18 cellular contexts compared by ENCODE assay signal in the genomic region with DNA sequence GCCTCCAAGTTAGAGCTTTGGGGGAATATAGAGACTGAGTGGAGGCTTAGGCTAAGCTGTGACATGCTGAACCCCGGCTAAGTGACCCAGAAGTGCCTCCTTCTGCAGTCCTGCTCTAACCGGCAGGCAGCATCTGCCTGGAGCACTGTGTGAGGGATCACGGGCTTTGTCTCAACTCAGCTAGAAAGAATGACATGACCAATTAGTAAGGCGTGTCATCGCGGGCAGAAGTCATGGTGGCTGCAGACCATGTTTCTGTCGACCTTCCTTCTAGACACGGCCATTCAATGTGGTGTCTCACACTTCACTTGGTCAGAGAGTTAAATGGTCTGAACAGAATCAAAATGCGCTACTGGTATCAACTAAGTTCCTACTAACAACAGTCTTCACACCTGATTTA. TPM values are rescaled to one million over a fixed set of nuclear protein-coding genes. Genes with fewer than 3 reads are reported as not detected.
A peak's percentile ranks its signal among the peaks of the same experiment; 100 is the strongest.
DNase-seq lines count a peak whose midpoint lies in the region; ATAC-seq and TF ChIP-seq lines count a peak whose summit lies in the region.
"Had no signal": no experiment of that assay in that cellular context is flagged by ENCODE, and none has a peak within 500 bp of the region (broad histone marks: within the 10 kb centered on the region; RNA-seq: fewer than 3 reads in every experiment).

No MANE protein-coding gene starts in this region.

- no peaks in the 10 kb centered on the region for H3K79me2 ChIP-seq in trophoblast cell (ENCODE audit: control insufficient read depth, insufficient read depth, low read length, poor library complexity)

- no peaks in the 10 kb centered on the region for H3K9me3 ChIP-seq in esophagus muscularis mucosa
- no peaks in the 10 kb centered on the region for H3K9me3 ChIP-seq in trophoblast cell (ENCODE audit: insufficient read depth, low read depth, low read length)

- no peak overlapping the region for H3K18ac ChIP-seq in trophoblast cell (ENCODE audit: low read length)

- 84% methylated on average over 9 of the region's 9 CpGs for WGBS in esophagus muscularis mucosa
- WGBS in trophoblast cell (ENCODE audit: extremely low coverage, insufficient coverage, insufficient read length) = no CpG with 5 or more reads among the region's 9 CpGs

- no peak overlapping the region for H4K12ac ChIP-seq in trophoblast cell (ENCODE audit: low read depth, low read length)

- no peak overlapping the region for H2BK12ac ChIP-seq in trophoblast cell (ENCODE audit: low read length)

- H3K4ac ChIP-seq in trophoblast cell (ENCODE audit: low read depth, low read length) = no peak overlapping the region

- TF ChIP-seq EP300 in esophagus muscularis mucosa (IDR thresholded peaks at IDR 0.05) = no peak

- POLR2A ChIA-PET in WTC11 (lab: Charles Lee) = no interaction called here

- H3K4me1 ChIP-seq in esophagus muscularis mucosa (peaks cover 0 to 40% (median 22%) of the 10 kb centered on the region in 4 donors), trophoblast cell (ENCODE audit: control insufficient read depth in 1 of 2, insufficient read depth in 2 of 2, low read length in 2 of 2) (no peaks in the 10 kb centered on the region)

- H4K91ac ChIP-seq in trophoblast cell (ENCODE audit: low read depth, low read length) = no peak overlapping the region

- DNase-seq in WTC11 (ENCODE audit: low spot score) (no peak), esophagus muscularis mucosa (ENCODE audit: extremely low spot score) (no peak), trophoblast cell (peak; percentile 90 to 92), T-helper 1 cell (no peak), T-helper 2 cell (no peak), foreskin melanocyte (no peak)
- DNase-seq: CD4-positive, CD25-positive, alpha-beta regulatory T cell; COR-L47; DMS79; HFFc6; KBM-7; MM.1S; NCI-H1048; NCI-H1417 treated with DMSO at 0.1 percent for 48 hours; NCI-H187; NCI-H446; NCI-H526 had no signal

- no peak overlapping the region for H3K4me2 ChIP-seq in trophoblast cell (ENCODE audit: low read length)

- H3K36me3 Mint-ChIP-seq in WTC11 = peaks cover 30% of the 10 kb centered on the region

- H2AK5ac ChIP-seq in trophoblast cell (ENCODE audit: low read length) = no peak overlapping the region

- intact Hi-C loops in esophagus muscularis mucosa (cut with DNase I) = no loop called here

- H3K14ac ChIP-seq in trophoblast cell (ENCODE audit: low read length) = no peak overlapping the region

- TF ChIP-seq CTCF in WTC11 (IDR thresholded peaks at IDR 0.05) = no peak
- TF ChIP-seq CTCF in esophagus muscularis mucosa (IDR thresholded peaks at IDR 0.05) = no peak

- ATAC-seq in WTC11 = no peak
- ATAC-seq in HG03469 (IDR thresholded peaks at IDR 0.05; ENCODE audit: unreplicated experiment) = no peak

- peaks cover 41% of the 10 kb centered on the region for H3K4me1 Mint-ChIP-seq in WTC11

- no peak overlapping the region for H4K8ac ChIP-seq in trophoblast cell (ENCODE audit: low read depth, low read length)

- peaks cover 0 to 31% (median 11%) of the 10 kb centered on the region in 4 donors for H3K36me3 ChIP-seq in esophagus muscularis mucosa
- H3K36me3 ChIP-seq in trophoblast cell (ENCODE audit: control insufficient read depth in 1 of 2, insufficient read depth in 2 of 2, low read length in 2 of 2) = peaks cover 3 to 8% of the 10 kb centered on the region in 2 experiments

- H3K4me3 ChIP-seq in esophagus muscularis mucosa (no peak overlapping the region), trophoblast cell (ENCODE audit: low read depth, low read length) (no peak overlapping the region)

- H3K27ac ChIP-seq in esophagus muscularis mucosa (replicated peaks in 1 of 4) (peak overlapping the region; percentile 44 to 76 (median 64)), trophoblast cell (ENCODE audit: low read depth, low read length) (no peak overlapping the region)

- no peak overlapping the region for H3K4me3 Mint-ChIP-seq in WTC11
- H3K4me3 Mint-ChIP-seq: CD4-positive, CD25-positive, alpha-beta regulatory T cell; HFFc6 had no signal

- H2AFZ ChIP-seq in trophoblast cell (ENCODE audit: insufficient read depth, low read length, poor library complexity) = no peak overlapping the region

- H2BK120ac ChIP-seq in trophoblast cell (ENCODE audit: insufficient read depth, low read length, poor library complexity) = no peak overlapping the region

- peak overlapping the region; percentile 20; the same call in 1 of the 2 replicates for H3K27ac Mint-ChIP-seq in WTC11
- H3K27ac Mint-ChIP-seq: HFFc6 had no signal

- H3K79me1 ChIP-seq in trophoblast cell (ENCODE audit: low read length) = no peaks in the 10 kb centered on the region

- no peak for TF ChIP-seq POLR2A in esophagus muscularis mucosa (IDR thresholded peaks at IDR 0.05; ENCODE audit: low read depth)

- no peak overlapping the region for H2BK5ac ChIP-seq in trophoblast cell (ENCODE audit: low read depth, low read length, poor library complexity)

- H3K9me3 Mint-ChIP-seq in WTC11 = no peaks in the 10 kb centered on the region
- H3K9me3 Mint-ChIP-seq: CD4-positive, CD25-positive, alpha-beta regulatory T cell; HFFc6 had no signal

- CTCF ChIA-PET in WTC11 (lab: Charles Lee) = interaction anchor here (0.6 to 2.1 kb wide), 3 partner anchors 29 to 160 kb away, joined by 3 to 5 read pairs (median 4); no protein-coding TSS in a partner anchor

- no peak overlapping the region for H3K9ac ChIP-seq in trophoblast cell (ENCODE audit: low read length)

- no peaks in the 10 kb centered on the region for H3K27me3 ChIP-seq in esophagus muscularis mucosa
- no peaks in the 10 kb centered on the region for H3K27me3 ChIP-seq in trophoblast cell (ENCODE audit: insufficient read depth, low read length)

- H3K27me3 Mint-ChIP-seq in WTC11 (ENCODE audit: low read depth) = no peaks in the 10 kb centered on the region
- H3K27me3 Mint-ChIP-seq: CD4-positive, CD25-positive, alpha-beta regulatory T cell had no signal

- H3K23ac ChIP-seq in trophoblast cell (ENCODE audit: low read length) = no peak overlapping the region

TF ChIP-seq in WTC11, 78 proteins besides CTCF, POLR2A, EP300 and RAD21:
- no peak for TF ChIP-seq KAT7 (CRISPR knock-in tag; IDR thresholded peaks at IDR 0.05; ENCODE audit: borderline replicate concordance)
- TF ChIP-seq, protein P1, sequence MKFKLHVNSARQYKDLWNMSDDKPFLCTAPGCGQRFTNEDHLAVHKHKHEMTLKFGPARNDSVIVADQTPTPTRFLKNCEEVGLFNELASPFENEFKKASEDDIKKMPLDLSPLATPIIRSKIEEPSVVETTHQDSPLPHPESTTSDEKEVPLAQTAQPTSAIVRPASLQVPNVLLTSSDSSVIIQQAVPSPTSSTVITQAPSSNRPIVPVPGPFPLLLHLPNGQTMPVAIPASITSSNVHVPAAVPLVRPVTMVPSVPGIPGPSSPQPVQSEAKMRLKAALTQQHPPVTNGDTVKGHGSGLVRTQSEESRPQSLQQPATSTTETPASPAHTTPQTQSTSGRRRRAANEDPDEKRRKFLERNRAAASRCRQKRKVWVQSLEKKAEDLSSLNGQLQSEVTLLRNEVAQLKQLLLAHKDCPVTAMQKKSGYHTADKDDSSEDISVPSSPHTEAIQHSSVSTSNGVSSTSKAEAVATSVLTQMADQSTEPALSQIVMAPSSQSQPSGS (CRISPR knock-in tag; IDR thresholded peaks at IDR 0.05; ENCODE audit: borderline replicate concordance, low read depth) = no peak
- no peak for TF ChIP-seq CREB1 (CRISPR knock-in tag; IDR thresholded peaks at IDR 0.05)
- TF ChIP-seq, protein P2, sequence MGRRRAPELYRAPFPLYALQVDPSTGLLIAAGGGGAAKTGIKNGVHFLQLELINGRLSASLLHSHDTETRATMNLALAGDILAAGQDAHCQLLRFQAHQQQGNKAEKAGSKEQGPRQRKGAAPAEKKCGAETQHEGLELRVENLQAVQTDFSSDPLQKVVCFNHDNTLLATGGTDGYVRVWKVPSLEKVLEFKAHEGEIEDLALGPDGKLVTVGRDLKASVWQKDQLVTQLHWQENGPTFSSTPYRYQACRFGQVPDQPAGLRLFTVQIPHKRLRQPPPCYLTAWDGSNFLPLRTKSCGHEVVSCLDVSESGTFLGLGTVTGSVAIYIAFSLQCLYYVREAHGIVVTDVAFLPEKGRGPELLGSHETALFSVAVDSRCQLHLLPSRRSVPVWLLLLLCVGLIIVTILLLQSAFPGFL (CRISPR knock-in tag; IDR thresholded peaks at IDR 0.05; ENCODE audit: borderline replicate concordance) = no peak
- TF ChIP-seq GRHL2 (CRISPR knock-in tag; IDR thresholded peaks at IDR 0.05; ENCODE audit: insufficient replicate concordance, severe bottlenecking) = no peak
- no peak for TF ChIP-seq SP1 (CRISPR knock-in tag; conservative IDR thresholded peaks at IDR 0.05)
- no peak for TF ChIP-seq SOX15 (CRISPR knock-in tag; IDR thresholded peaks at IDR 0.05)
- no peak for TF ChIP-seq OVOL2 (CRISPR knock-in tag; IDR thresholded peaks at IDR 0.05; ENCODE audit: borderline replicate concordance)
- no peak for TF ChIP-seq TEAD1 (CRISPR knock-in tag; IDR thresholded peaks at IDR 0.05)

RNA-seq across cellular contexts. Expression of a gene that starts 35.0 kb away (rescaled TPM):
- total RNA-seq in WTC11 (2021) = 0.89 to 1.1 TPM (median 0.89 TPM) in 3 replicates
- total RNA-seq in esophagus muscularis mucosa = 1 to 10 TPM in 2 of 4 donors, under 1 TPM in 1, not detected in 1; 0.83 to 1.7 (median 1.2) TPM
- polyA plus RNA-seq in trophoblast cell (2013) = 0.44 and 0.49 TPM in 2 replicates

Comparison
In these comparisons a context has a peak if more than half of its experiments do, and no peak if none do; other contexts are left out.
1. DNase-seq: peak in trophoblast cell (2 of 2); none in WTC11 (single experiment), esophagus muscularis mucosa (single experiment), T-helper 1 cell (0 of 5), T-helper 2 cell (0 of 5) and foreskin melanocyte (single experiment).